In genomic region chr5:34897646-34898045, GRCh38 we compare ENCODE assay signal across 1 cellular context.
TF ChIP-seq lines count a peak whose summit lies in the region.

No MANE protein-coding gene starts in this region.

TF ChIP-seq in K562, 482 proteins besides CTCF, POLR2A, EP300 and RAD21:
- no peak for TF ChIP-seq ZNF586 (CRISPR knock-in tag; conservative IDR thresholded peaks at IDR 0.05)
- TF ChIP-seq, protein P1, sequence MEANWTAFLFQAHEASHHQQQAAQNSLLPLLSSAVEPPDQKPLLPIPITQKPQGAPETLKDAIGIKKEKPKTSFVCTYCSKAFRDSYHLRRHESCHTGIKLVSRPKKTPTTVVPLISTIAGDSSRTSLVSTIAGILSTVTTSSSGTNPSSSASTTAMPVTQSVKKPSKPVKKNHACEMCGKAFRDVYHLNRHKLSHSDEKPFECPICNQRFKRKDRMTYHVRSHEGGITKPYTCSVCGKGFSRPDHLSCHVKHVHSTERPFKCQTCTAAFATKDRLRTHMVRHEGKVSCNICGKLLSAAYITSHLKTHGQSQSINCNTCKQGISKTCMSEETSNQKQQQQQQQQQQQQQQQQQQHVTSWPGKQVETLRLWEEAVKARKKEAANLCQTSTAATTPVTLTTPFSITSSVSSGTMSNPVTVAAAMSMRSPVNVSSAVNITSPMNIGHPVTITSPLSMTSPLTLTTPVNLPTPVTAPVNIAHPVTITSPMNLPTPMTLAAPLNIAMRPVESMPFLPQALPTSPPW (CRISPR knock-in tag; IDR thresholded peaks at IDR 0.05), result 0 out of 2 replicates have a peak, but pooled peaks have one; percentile 4
